Comparison of ENCODE assay signal across 19 cellular contexts in genomic region chr2:43067254-43068052, GRCh38.
DNase-seq lines count a peak whose midpoint lies in the region; ATAC-seq, FAIRE-seq and TF ChIP-seq lines count a peak whose summit lies in the region.
"Had no signal": no experiment of that assay in that cellular context is flagged by ENCODE, and none has a peak within 500 bp of the region (broad histone marks: within the 10 kb centered on the region; RNA-seq: fewer than 3 reads in every experiment).

No MANE protein-coding gene starts in this region.

- H3K4me3 ChIP-seq in DND-41 (ENCODE audit: low read depth in 1 of 2, low read length in 2 of 2) (no peak overlapping the region), RWPE2 (ENCODE audit: severe bottlenecking) (no peak overlapping the region), keratinocyte (ENCODE audit: control insufficient read depth in 2 of 3, extremely low read depth in 1 of 3, insufficient read depth in 2 of 3, low read depth in 1 of 3, low read length in 3 of 3) (no peak overlapping the region)

- no peak overlapping the region for H3K9ac ChIP-seq in DND-41 (ENCODE audit: low read depth, low read length)
- H3K9ac ChIP-seq in keratinocyte (ENCODE audit: control insufficient read depth, extremely low read depth, insufficient read depth, low read length) = no peak overlapping the region

- H3K27ac ChIP-seq in DND-41 (ENCODE audit: low read length) (peak overlapping the region; percentile 5; the same call in 1 of the 2 replicates), RWPE2 (ENCODE audit: poor library complexity, severe bottlenecking) (peak overlapping the region; percentile 99), keratinocyte (ENCODE audit: control insufficient read depth, insufficient read depth, low read length) (no peak overlapping the region)

- H3K27me3 ChIP-seq in DND-41 (ENCODE audit: insufficient read depth, low read length, poor library complexity) (no peaks in the 10 kb centered on the region), RWPE2 (ENCODE audit: insufficient read depth, poor library complexity, severe bottlenecking) (no peaks in the 10 kb centered on the region), keratinocyte (ENCODE audit: control insufficient read depth, extremely low read depth, insufficient read depth, low read length) (no peaks in the 10 kb centered on the region)

- H4K20me1 ChIP-seq in DND-41 (ENCODE audit: insufficient read depth, low read length) (no peaks in the 10 kb centered on the region), keratinocyte (ENCODE audit: control insufficient read depth, extremely low read depth, insufficient read depth, low read length) (no peaks in the 10 kb centered on the region)

- H2AFZ ChIP-seq in DND-41 (ENCODE audit: low read depth, low read length) = no peak overlapping the region
- no peak overlapping the region for H2AFZ ChIP-seq in keratinocyte (ENCODE audit: control insufficient read depth, low read length)

- H3K79me2 ChIP-seq in DND-41 (ENCODE audit: insufficient read depth, low read length) (no peaks in the 10 kb centered on the region), keratinocyte (ENCODE audit: control insufficient read depth, insufficient read depth, low read length) (no peaks in the 10 kb centered on the region)

- H3K36me3 ChIP-seq in DND-41 (ENCODE audit: insufficient read depth, low read length) = no peaks in the 10 kb centered on the region
- H3K36me3 ChIP-seq in RWPE2 (ENCODE audit: low read depth) = no peaks in the 10 kb centered on the region
- H3K36me3 ChIP-seq in keratinocyte (ENCODE audit: control insufficient read depth in 2 of 2, extremely low read depth in 1 of 2, insufficient read depth in 2 of 2, low read length in 2 of 2) = no peaks in the 10 kb centered on the region

- ATAC-seq in DND-41 (ENCODE audit: insufficient read depth, low read depth) (no peak), RWPE2 (ENCODE audit: low read depth) (no peak), GM21737 (IDR thresholded peaks at IDR 0.05; ENCODE audit: unreplicated experiment) (no peak), HG02798 (IDR thresholded peaks at IDR 0.05; ENCODE audit: poor library complexity, unreplicated experiment) (no peak)
- ATAC-seq: activated naive CD8-positive, alpha-beta T cell treated with anti-CD3 and anti-CD28 coated beads, Interleukin-2, amount 50 U/mL, for 24 hours; HCT116; naive thymus-derived CD4-positive, alpha-beta T cell had no signal

- FAIRE-seq in keratinocyte (lab: Jason Lieb, UNC) = peak; percentile 13
- FAIRE-seq: D721Med, endometrium, TTC549 had no signal

- no peaks in the 10 kb centered on the region for H3K9me3 ChIP-seq in DND-41 (ENCODE audit: insufficient read depth, low read length, severe bottlenecking)
- no peaks in the 10 kb centered on the region for H3K9me3 ChIP-seq in RWPE2 (ENCODE audit: severe bottlenecking)
- H3K9me3 ChIP-seq in keratinocyte (ENCODE audit: control insufficient read depth, low read depth, low read length) = no peaks in the 10 kb centered on the region

- TF ChIP-seq CTCF in DND-41 (IDR thresholded peaks at IDR 0.05; ENCODE audit: borderline replicate concordance, extremely low read depth, low read length, poor library complexity, severe bottlenecking) (no peak), RWPE2 (IDR thresholded peaks at IDR 0.05; ENCODE audit: poor library complexity, severe bottlenecking) (no peak), keratinocyte (optimal IDR thresholded peaks at IDR 0.05 in 1 of 3, IDR thresholded peaks at IDR 0.05 in 1 of 3, conservative IDR thresholded peaks at IDR 0.05 in 1 of 3; ENCODE audit: extremely low read depth in 1 of 3, insufficient read depth in 2 of 3, low read length in 3 of 3) (no peak)

- no peak overlapping the region for H3K4me2 ChIP-seq in DND-41 (ENCODE audit: insufficient read depth, low read length)
- H3K4me2 ChIP-seq in keratinocyte (ENCODE audit: control insufficient read depth, extremely low read depth, insufficient read depth, low read depth, low read length) = no peak overlapping the region

- dilution Hi-C loops in keratinocyte (cut with MboI; ENCODE audit: extremely low pct_ligation_motif_present, low sequenced_read_pairs) = no loop called here

- DNase-seq in DND-41 (no peak), RWPE2 (ENCODE audit: low spot score) (no peak), keratinocyte (ENCODE audit: low read depth, low spot score) (no peak), posterior vena cava (ENCODE audit: low spot score) (peak; percentile 35), DMS 273 treated with DMSO at 0.1 percent for 48 hours (lab: John Stamatoyannopoulos, UW) (no peak)
- DNase-seq: activated naive CD8-positive, alpha-beta T cell treated with anti-CD3 and anti-CD28 coated beads, Interleukin-2, amount 50 U/mL, for 24 hours; activated T-cell treated with anti-CD3 and anti-CD28 coated beads, Interleukin-2, amount 50 U/mL, for 1 hour; central memory CD4-positive, alpha-beta T cell; GF-D8; naive thymus-derived CD4-positive, alpha-beta T cell; NCI-H1694 treated with DMSO at 0.1 percent for 48 hours; NCI-H524; stimulated activated CD4-positive, alpha-beta T cell treated with anti-CD3 and anti-CD28 coated beads, Interleukin-1b, Interleukin-23, amount 100 ng/mL, for 48 hours had no signal

- no peaks in the 10 kb centered on the region for H3K9me1 ChIP-seq in keratinocyte (ENCODE audit: control insufficient read depth, extremely low read depth, insufficient read depth, low read length)

- intact Hi-C loops in posterior vena cava (cut with DNase I) = no loop called here

- H3K4me1 ChIP-seq in DND-41 (ENCODE audit: insufficient read depth, low read length) (peaks cover 11% of the 10 kb centered on the region), RWPE2 (ENCODE audit: insufficient read depth, poor library complexity, severe bottlenecking) (peaks cover 20% of the 10 kb centered on the region), keratinocyte (ENCODE audit: control insufficient read depth, extremely low read depth, insufficient read depth, low read length) (peaks cover 23% of the 10 kb centered on the region)
